1 cellular context compared by ENCODE assay signal in genomic region chr19:6059996-6060599, GRCh38.
TF ChIP-seq lines count a peak whose summit lies in the region.

No MANE protein-coding gene starts in this region.

TF ChIP-seq in GM23338, 12 proteins besides CTCF, POLR2A, EP300 and RAD21:
- TF ChIP-seq ZNF462 (CRISPR knock-in tag; IDR thresholded peaks at IDR 0.05) (no peak), ETS1 (IDR thresholded peaks at IDR 0.05) (no peak), ZNF331 (CRISPR knock-in tag; IDR thresholded peaks at IDR 0.05; ENCODE audit: low read depth) (no peak), STAT1 (IDR thresholded peaks at IDR 0.05; ENCODE audit: unreplicated experiment) (no peak), ZNF114 (CRISPR knock-in tag; IDR thresholded peaks at IDR 0.05) (no peak), NANOG (IDR thresholded peaks at IDR 0.05; ENCODE audit: borderline replicate concordance) (no peak), EZH2 (IDR thresholded peaks at IDR 0.05; ENCODE audit: low read depth, unreplicated experiment) (no peak)
- TF ChIP-seq, protein P1, sequence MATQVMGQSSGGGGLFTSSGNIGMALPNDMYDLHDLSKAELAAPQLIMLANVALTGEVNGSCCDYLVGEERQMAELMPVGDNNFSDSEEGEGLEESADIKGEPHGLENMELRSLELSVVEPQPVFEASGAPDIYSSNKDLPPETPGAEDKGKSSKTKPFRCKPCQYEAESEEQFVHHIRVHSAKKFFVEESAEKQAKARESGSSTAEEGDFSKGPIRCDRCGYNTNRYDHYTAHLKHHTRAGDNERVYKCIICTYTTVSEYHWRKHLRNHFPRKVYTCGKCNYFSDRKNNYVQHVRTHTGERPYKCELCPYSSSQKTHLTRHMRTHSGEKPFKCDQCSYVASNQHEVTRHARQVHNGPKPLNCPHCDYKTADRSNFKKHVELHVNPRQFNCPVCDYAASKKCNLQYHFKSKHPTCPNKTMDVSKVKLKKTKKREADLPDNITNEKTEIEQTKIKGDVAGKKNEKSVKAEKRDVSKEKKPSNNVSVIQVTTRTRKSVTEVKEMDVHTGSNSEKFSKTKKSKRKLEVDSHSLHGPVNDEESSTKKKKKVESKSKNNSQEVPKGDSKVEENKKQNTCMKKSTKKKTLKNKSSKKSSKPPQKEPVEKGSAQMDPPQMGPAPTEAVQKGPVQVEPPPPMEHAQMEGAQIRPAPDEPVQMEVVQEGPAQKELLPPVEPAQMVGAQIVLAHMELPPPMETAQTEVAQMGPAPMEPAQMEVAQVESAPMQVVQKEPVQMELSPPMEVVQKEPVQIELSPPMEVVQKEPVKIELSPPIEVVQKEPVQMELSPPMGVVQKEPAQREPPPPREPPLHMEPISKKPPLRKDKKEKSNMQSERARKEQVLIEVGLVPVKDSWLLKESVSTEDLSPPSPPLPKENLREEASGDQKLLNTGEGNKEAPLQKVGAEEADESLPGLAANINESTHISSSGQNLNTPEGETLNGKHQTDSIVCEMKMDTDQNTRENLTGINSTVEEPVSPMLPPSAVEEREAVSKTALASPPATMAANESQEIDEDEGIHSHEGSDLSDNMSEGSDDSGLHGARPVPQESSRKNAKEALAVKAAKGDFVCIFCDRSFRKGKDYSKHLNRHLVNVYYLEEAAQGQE (IDR thresholded peaks at IDR 0.05; ENCODE audit: unreplicated experiment): no peak
